3 cellular contexts compared by ENCODE assay signal in the genomic region with DNA sequence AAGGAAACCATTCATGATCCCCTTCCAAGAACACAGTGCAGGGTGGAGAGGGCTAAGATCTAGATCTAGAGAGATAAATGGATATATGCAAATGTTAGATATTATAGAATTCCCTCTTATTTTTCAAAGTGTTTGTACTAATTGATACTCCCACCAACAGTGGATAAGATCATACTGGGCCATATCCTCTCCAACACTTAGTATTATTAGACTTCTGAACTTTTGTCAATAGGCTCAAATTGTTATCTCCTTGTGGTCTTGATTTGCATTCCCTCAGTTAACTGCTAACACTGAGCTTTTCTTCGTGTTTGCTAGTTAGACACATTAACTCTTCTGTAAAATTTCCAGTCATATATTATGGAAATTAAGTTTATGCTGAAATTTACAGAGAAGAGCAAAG. TPM values are rescaled to one million over a fixed set of nuclear protein-coding genes. Genes with fewer than 3 reads are reported as not detected.
"Had no signal": no experiment of that assay in that cellular context is flagged by ENCODE, and none has a peak within 500 bp of the region (broad histone marks: within the 10 kb centered on the region; RNA-seq: fewer than 3 reads in every experiment).

No MANE protein-coding gene starts in this region.

- H3K4me3 ChIP-seq: GM12878 had no signal

- DNase-seq: GDM1, GF-D8 had no signal

- ATAC-seq: GM12878 had no signal

RNA-seq across cellular contexts. Expression of a gene that starts 56.5 kb away (rescaled TPM):
- total RNA-seq: GM12878 had no signal
- polyA plus RNA-seq: GM12878 had no signal
